Comparison of ENCODE assay signal across 13 cellular contexts in the genomic region with DNA sequence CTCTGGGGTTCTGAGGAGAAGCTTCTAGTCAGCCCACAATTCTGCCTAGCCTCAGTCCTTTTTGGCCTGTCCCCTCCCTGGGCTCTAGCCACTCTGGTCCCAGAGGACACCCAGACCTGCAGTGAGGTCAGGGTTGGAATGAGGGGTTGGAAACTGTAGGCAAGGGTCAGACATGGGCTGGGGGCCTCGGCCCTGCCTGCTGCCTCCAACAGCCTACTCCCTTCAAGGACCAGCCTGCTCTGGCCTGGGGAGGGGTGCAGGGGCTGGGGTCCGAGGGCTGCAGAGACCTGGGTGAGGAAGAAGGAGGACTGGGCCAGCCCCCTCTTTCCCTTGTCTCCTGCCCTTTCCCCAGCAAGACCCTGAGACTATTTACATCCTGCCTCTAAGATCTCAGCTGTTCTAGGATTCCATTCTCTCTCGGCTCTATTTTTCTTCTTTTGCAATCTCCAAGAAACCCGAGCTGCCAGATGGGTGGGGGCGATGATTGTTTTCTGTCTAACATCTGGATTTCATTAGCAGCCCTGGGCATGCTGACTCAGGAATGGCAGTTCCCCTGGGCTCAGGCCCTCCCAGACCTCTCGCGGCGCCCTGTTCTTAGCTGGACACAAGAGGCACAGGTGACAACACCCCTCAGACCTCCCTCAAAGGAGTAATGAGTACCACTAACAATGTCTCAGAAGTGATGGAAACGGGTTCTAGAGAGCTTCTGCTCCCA. TPM values are rescaled to one million over a fixed set of nuclear protein-coding genes. Genes with fewer than 3 reads are reported as not detected.
DNase-seq lines count a peak whose midpoint lies in the region; ATAC-seq and TF ChIP-seq lines count a peak whose summit lies in the region.
"Had no signal": no experiment of that assay in that cellular context is flagged by ENCODE, and none has a peak within 500 bp of the region (broad histone marks: within the 10 kb centered on the region; RNA-seq: fewer than 3 reads in every experiment).

No MANE protein-coding gene starts in this region.

- H3K4me3 ChIP-seq in astrocyte of the spinal cord (ENCODE audit: low read depth, low read length) (no peak overlapping the region), right cardiac atrium (ENCODE audit: low read length) (no peak overlapping the region), spleen (no peak overlapping the region)

- 41% methylated on average over 9 of the region's 9 CpGs for WGBS in right cardiac atrium
- WGBS in spleen, 5 donors, result 70 to 82% (median 78%) methylated on average over 9 of the region's 9 CpGs

- TF ChIP-seq POLR2A in spleen (IDR thresholded peaks at IDR 0.05), result no peak

- in situ Hi-C loops in astrocyte of the spinal cord (cut with HindIII; ENCODE audit: low sequenced_read_pairs), result no loop called here

- DNase-seq in GM04503 (ENCODE audit: low read depth), result peak; percentile 81
- peak; percentile 93 for DNase-seq in astrocyte of the spinal cord (ENCODE audit: low read depth, low spot score)
- DNase-seq in right cardiac atrium, result peak; percentile 73 to 90 (median 82)
- peak; percentile 58 for DNase-seq in spleen
- no peak for DNase-seq in NCI-H2107 treated with DMSO at 0.1 percent for 48 hours (lab: John Stamatoyannopoulos, UW; ENCODE audit: unreplicated experiment)
- no peak for DNase-seq in NCI-H69 (lab: John Stamatoyannopoulos, UW)
- no peak for DNase-seq in retina
- no peak for DNase-seq in C1 segment of cervical spinal cord (lab: John Stamatoyannopoulos, UW)
- DNase-seq: activated CD8-positive, alpha-beta memory T cell treated with anti-CD3 and anti-CD28 coated beads, Interleukin-2, amount 50 U/mL, for 4 hours; DND-41; NCI-H1105 treated with DMSO at 0.1 percent for 48 hours; RPMI8226 had no signal

- peak; percentile 58 to 61 for ATAC-seq in right cardiac atrium

- H3K27ac ChIP-seq in right cardiac atrium (ENCODE audit: low read length), result peak overlapping the region; percentile 73
- peak overlapping the region in 6 of 8 donors; percentile 1 to 55 (median 35) for H3K27ac ChIP-seq in spleen
- H3K27ac ChIP-seq: neutrophil had no signal

- peaks cover 0 to 31% (median 0%) of the 10 kb centered on the region in 6 donors for H3K36me3 ChIP-seq in spleen
- H3K36me3 ChIP-seq: neutrophil had no signal

- H3K9me3 ChIP-seq in right cardiac atrium (ENCODE audit: control insufficient read depth, low read length), result no peaks in the 10 kb centered on the region
- H3K9me3 ChIP-seq in spleen, result no peaks in the 10 kb centered on the region
- H3K9me3 ChIP-seq: neutrophil had no signal

- H3K4me1 ChIP-seq in right cardiac atrium (ENCODE audit: control insufficient read depth, insufficient read depth, low read length), result peaks cover 46% of the 10 kb centered on the region
- peaks cover 17 to 25% (median 23%) of the 10 kb centered on the region in 6 donors for H3K4me1 ChIP-seq in spleen

- intact Hi-C loops in right cardiac atrium (cut with DNase I), result no loop called here
- intact Hi-C loops in spleen (cut with DNase I; ENCODE audit: low total_unique reads), result no loop called here

- H3K27me3 ChIP-seq in right cardiac atrium (ENCODE audit: control insufficient read depth, insufficient read depth), result no peaks in the 10 kb centered on the region
- H3K27me3 ChIP-seq in spleen (replicated peaks in 1 of 7), result no peaks in the 10 kb centered on the region
- H3K27me3 ChIP-seq: neutrophil had no signal

- no peak for TF ChIP-seq CTCF in astrocyte of the spinal cord (IDR thresholded peaks at IDR 0.05; ENCODE audit: low read depth, low read length)
- no peak for TF ChIP-seq CTCF in spleen (IDR thresholded peaks at IDR 0.05 in 8 of 11, conservative IDR thresholded peaks at IDR 0.05 in 3 of 11)

RNA-seq across cellular contexts. Expression of a gene that starts 23.1 kb away (rescaled TPM):
- total RNA-seq in right cardiac atrium, result 10 to 100 TPM; 60.4 to 75.3 (median 63.8) TPM
- 31.3 TPM for polyA plus RNA-seq in right cardiac atrium
- 10 to 100 TPM; 12.6 to 34.1 (median 27.1) TPM for total RNA-seq in spleen
- 10 to 100 TPM in 1 of 3 donors, 1 to 10 TPM in 2; 4.9 to 11.8 (median 5.8) TPM for polyA plus RNA-seq in spleen

Comparison
In these comparisons a context has a peak if more than half of its experiments do, and no peak if none do; other contexts are left out.
1. DNase-seq: peak in GM04503 (single experiment), astrocyte of the spinal cord (single experiment), right cardiac atrium (3 of 3) and spleen (single experiment); none in NCI-H2107 treated with DMSO at 0.1 percent for 48 hours (single experiment), NCI-H69 (single experiment), retina (single experiment) and C1 segment of cervical spinal cord (0 of 14).